ENCODE assay signal across 7 cellular contexts in genomic region chr3:174302746-174303315, GRCh38.
"Had no signal": no experiment of that assay in that cellular context is flagged by ENCODE, and none has a peak within 500 bp of the region (broad histone marks: within the 10 kb centered on the region; RNA-seq: fewer than 3 reads in every experiment).

No MANE protein-coding gene starts in this region.

- H3K27ac Mint-ChIP-seq: IgD-negative memory B cell had no signal

- H3K4me2 ChIP-seq: KMS-11 had no signal

- H3K36me3 Mint-ChIP-seq: IgD-negative memory B cell had no signal

- H3K36me3 ChIP-seq: HAP-1 had no signal

- H3K27ac ChIP-seq: KMS-11 had no signal

- H3K4me1 ChIP-seq: HAP-1 had no signal

- H3K4me1 Mint-ChIP-seq: IgD-negative memory B cell had no signal

- DNase-seq: GOT3, KBM-7 had no signal

- H3K9ac ChIP-seq: KMS-11 had no signal

- FAIRE-seq: H54, HepG2 had no signal

- H3K4me3 ChIP-seq: HAP-1 had no signal

- H3K4me3 Mint-ChIP-seq: IgD-negative memory B cell had no signal

- H3K27me3 Mint-ChIP-seq: IgD-negative memory B cell had no signal

- H3K9me3 ChIP-seq: HAP-1 had no signal
